Comparison of ENCODE assay signal across 30 cellular contexts in the genomic region with DNA sequence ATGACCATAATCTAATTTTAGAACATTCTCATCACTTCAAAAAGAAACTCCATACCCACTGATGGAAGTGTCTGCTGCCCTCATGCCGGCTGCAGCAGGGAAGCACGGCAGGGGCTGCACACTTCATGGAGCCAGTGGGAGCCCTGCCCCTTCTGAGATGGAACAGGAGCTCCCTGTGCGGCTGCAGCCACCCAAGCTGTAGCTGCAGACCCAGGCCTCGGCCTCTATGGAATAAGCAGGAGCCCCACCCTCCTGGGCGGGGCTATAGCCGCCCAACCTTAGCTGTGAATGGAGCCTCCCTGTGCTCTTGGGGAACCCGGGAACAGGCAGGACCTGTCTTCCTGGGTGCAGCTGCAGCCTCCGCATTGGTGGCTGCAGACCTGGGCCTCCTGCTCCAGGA.
DNase-seq lines count a peak whose midpoint lies in the region; ATAC-seq, FAIRE-seq and TF ChIP-seq lines count a peak whose summit lies in the region.
"Had no signal": no experiment of that assay in that cellular context is flagged by ENCODE, and none has a peak within 500 bp of the region (broad histone marks: within the 10 kb centered on the region; RNA-seq: fewer than 3 reads in every experiment).

No MANE protein-coding gene starts in this region.

- H3K36me3 ChIP-seq in heart left ventricle = no peaks in the 10 kb centered on the region
- H3K36me3 ChIP-seq: gastroesophageal sphincter, lower lobe of right lung, MG63, ovary had no signal

- H3K27ac Mint-ChIP-seq in activated naive CD8-positive, alpha-beta T cell treated with anti-CD3 and anti-CD28 coated beads, Interleukin-2, amount 50 U/mL, for 24 hours = no peak overlapping the region
- H3K27ac Mint-ChIP-seq: activated naive CD8-positive, alpha-beta T cell treated with anti-CD3 and anti-CD28 coated beads, Interleukin-2, amount 10 ng/mL, durations not matched to agents 7 days and 5 days; CD8-positive, alpha-beta memory T cell; nephron; T-helper 2 cell treated with Interferon-gamma antibody and Interleukin-4, amounts not matched to agents 5 μg/mL and 100 μg/mL, for 36 hours had no signal

- H3K27me3 Mint-ChIP-seq in activated naive CD8-positive, alpha-beta T cell treated with anti-CD3 and anti-CD28 coated beads, Interleukin-2, amount 50 U/mL, for 24 hours = peaks cover 3% of the 10 kb centered on the region
- H3K27me3 Mint-ChIP-seq: CD8-positive, alpha-beta memory T cell; central memory CD8-positive, alpha-beta T cell had no signal

- no peaks in the 10 kb centered on the region for H3K9me3 ChIP-seq in right cardiac atrium (ENCODE audit: control insufficient read depth, low read length)
- peaks cover 0 to 11% (median 2%) of the 10 kb centered on the region in 12 donors for H3K9me3 ChIP-seq in heart left ventricle
- H3K9me3 ChIP-seq: lower lobe of right lung, ovary had no signal

- TF ChIP-seq CTCF in heart left ventricle (IDR thresholded peaks at IDR 0.05) = no peak

- H3K9me3 Mint-ChIP-seq in activated naive CD8-positive, alpha-beta T cell treated with anti-CD3 and anti-CD28 coated beads, Interleukin-2, amount 50 U/mL, for 24 hours = peaks cover 10% of the 10 kb centered on the region

- no peaks in the 10 kb centered on the region for H3K36me3 Mint-ChIP-seq in activated naive CD8-positive, alpha-beta T cell treated with anti-CD3 and anti-CD28 coated beads, Interleukin-2, amount 50 U/mL, for 24 hours (ENCODE audit: low read depth)
- H3K36me3 Mint-ChIP-seq: activated naive CD8-positive, alpha-beta T cell treated with anti-CD3 and anti-CD28 coated beads, Interleukin-2, amount 10 ng/mL, durations not matched to agents 7 days and 5 days; CD8-positive, alpha-beta memory T cell had no signal

- H3K4me3 Mint-ChIP-seq in activated naive CD8-positive, alpha-beta T cell treated with anti-CD3 and anti-CD28 coated beads, Interleukin-2, amount 50 U/mL, for 24 hours = no peak overlapping the region
- H3K4me3 Mint-ChIP-seq: activated naive CD8-positive, alpha-beta T cell treated with anti-CD3 and anti-CD28 coated beads, Interleukin-2, amount 10 ng/mL, durations not matched to agents 7 days and 5 days; CD8-positive, alpha-beta memory T cell; central memory CD8-positive, alpha-beta T cell; nephron; T-helper 2 cell treated with Interferon-gamma antibody and Interleukin-4, amounts not matched to agents 5 μg/mL and 100 μg/mL, for 36 hours had no signal

- FAIRE-seq in GM19239 (lab: Jason Lieb, UNC) = no peak

- H3K27ac ChIP-seq in right cardiac atrium (ENCODE audit: low read length) = no peak overlapping the region
- H3K27ac ChIP-seq in heart left ventricle = no peak overlapping the region
- H3K27ac ChIP-seq: gastroesophageal sphincter, lower lobe of right lung, ovary, VCaP had no signal

- intact Hi-C loops in right cardiac atrium (cut with DNase I) = no loop called here
- intact Hi-C loops in heart left ventricle (cut with DNase I) = no loop called here

- H3K4me3 ChIP-seq in right cardiac atrium (ENCODE audit: low read length) = no peak overlapping the region
- H3K4me3 ChIP-seq in heart left ventricle = no peak overlapping the region
- H3K4me3 ChIP-seq: gastroesophageal sphincter, lower lobe of right lung, MG63, ovary had no signal

- DNase-seq in right cardiac atrium (peak in 2 of 3 donors; percentile 35 to 36), heart left ventricle (no peak), NCI-H69 (lab: John Stamatoyannopoulos, UW) (peak; percentile 49), iPS DF 4.7 (ENCODE audit: extremely low read depth, low spot score) (peak; percentile 41), GM19239 (ENCODE audit: insufficient read length, low spot score) (no peak), NCI-H524 (lab: John Stamatoyannopoulos, UW) (no peak), NCI-H524 treated with DMSO at 0.1 percent for 48 hours (lab: John Stamatoyannopoulos, UW) (no peak)
- DNase-seq in activated naive CD8-positive, alpha-beta T cell treated with anti-CD3 and anti-CD28 coated beads, Interleukin-2, amount 50 U/mL, for 24 hours = no peak
- DNase-seq: activated CD4-positive, alpha-beta T cell treated with anti-CD3 and anti-CD28 coated beads for 48 hours; activated gamma-delta T cell; activated naive CD8-positive, alpha-beta T cell treated with anti-CD3 and anti-CD28 coated beads, Interleukin-2, amount 10 ng/mL, durations not matched to agents 7 days and 5 days; activated T-cell treated with anti-CD3 and anti-CD28 coated beads, Interleukin-2, amount 50 U/mL, for 1 hour; CD8-positive, alpha-beta memory T cell; dermis blood vessel endothelial cell; DMS153; GOT3; hypothalamus; KG1; lower lobe of right lung; MG63; NCI-H1417 treated with DMSO at 0.1 percent for 48 hours; NCI-H2171; ovary; stimulated activated CD4-positive, alpha-beta T cell treated with anti-CD3 and anti-CD28 coated beads, Interleukin-2, amount 100 ng/mL, for 48 hours; trophoblast cell had no signal

- no peak for TF ChIP-seq POLR2A in heart left ventricle (IDR thresholded peaks at IDR 0.05)

- no peaks in the 10 kb centered on the region for H3K4me1 Mint-ChIP-seq in activated naive CD8-positive, alpha-beta T cell treated with anti-CD3 and anti-CD28 coated beads, Interleukin-2, amount 50 U/mL, for 24 hours
- H3K4me1 Mint-ChIP-seq: activated naive CD8-positive, alpha-beta T cell treated with anti-CD3 and anti-CD28 coated beads, Interleukin-2, amount 10 ng/mL, durations not matched to agents 7 days and 5 days; CD8-positive, alpha-beta memory T cell; central memory CD8-positive, alpha-beta T cell had no signal

- no peaks in the 10 kb centered on the region for H3K27me3 ChIP-seq in right cardiac atrium (ENCODE audit: control insufficient read depth, insufficient read depth)
- no peaks in the 10 kb centered on the region for H3K27me3 ChIP-seq in heart left ventricle
- H3K27me3 ChIP-seq: gastroesophageal sphincter, MG63, ovary had no signal

- ATAC-seq in right cardiac atrium = no peak
- ATAC-seq in heart left ventricle = no peak
- ATAC-seq in activated naive CD8-positive, alpha-beta T cell treated with anti-CD3 and anti-CD28 coated beads, Interleukin-2, amount 50 U/mL, for 24 hours = no peak
- ATAC-seq: gastroesophageal sphincter, lower lobe of right lung had no signal

- no peaks in the 10 kb centered on the region for H3K4me1 ChIP-seq in right cardiac atrium (ENCODE audit: control insufficient read depth, insufficient read depth, low read length)
- H3K4me1 ChIP-seq in heart left ventricle = peaks cover 0 to 8% (median 0%) of the 10 kb centered on the region in 12 donors
- H3K4me1 ChIP-seq: gastroesophageal sphincter, lower lobe of right lung had no signal

- WGBS in right cardiac atrium = 80% methylated on average over 8 of the region's 8 CpGs
- 74 to 85% (median 82%) methylated on average over 8 of the region's 8 CpGs for WGBS in heart left ventricle, 4 donors

Comparison
In these comparisons a context has a peak if more than half of its experiments do, and no peak if none do; other contexts are left out.
1. DNase-seq: peak in right cardiac atrium (2 of 3), NCI-H69 (single experiment) and iPS DF 4.7 (single experiment); none in heart left ventricle (0 of 5), GM19239 (single experiment), NCI-H524 (0 of 2), NCI-H524 treated with DMSO at 0.1 percent for 48 hours (single experiment) and activated naive CD8-positive, alpha-beta T cell treated with anti-CD3 and anti-CD28 coated beads, Interleukin-2, amount 50 U/mL, for 24 hours (single experiment).